1 cellular context compared by ENCODE assay signal in genomic region chr5:149641000-149641576, GRCh38.
TF ChIP-seq lines count a peak whose summit lies in the region.

No MANE protein-coding gene starts in this region.

TF ChIP-seq in IMR-90, 13 proteins besides CTCF, POLR2A, EP300 and RAD21:
- TF ChIP-seq RCOR1 (IDR thresholded peaks at IDR 0.05; ENCODE audit: insufficient replicate concordance, low read length) (no peak), MAFK (IDR thresholded peaks at IDR 0.05; ENCODE audit: low read depth, low read length) (no peak), BHLHE40 (IDR thresholded peaks at IDR 0.05; ENCODE audit: low read depth, low read length) (no peak), MXI1 (IDR thresholded peaks at IDR 0.05; ENCODE audit: borderline replicate concordance, low read depth, low read length) (no peak), USF2 (IDR thresholded peaks at IDR 0.05; ENCODE audit: low read depth, low read length) (no peak), CEBPB (IDR thresholded peaks at IDR 0.05; ENCODE audit: low read depth, low read length) (no peak), ELK1 (IDR thresholded peaks at IDR 0.05; ENCODE audit: borderline replicate concordance, low read depth, low read length) (no peak), MAZ (IDR thresholded peaks at IDR 0.05; ENCODE audit: borderline replicate concordance, low read depth, low read length) (no peak), RFX5 (IDR thresholded peaks at IDR 0.05; ENCODE audit: low read depth, low read length) (no peak), FOS (IDR thresholded peaks at IDR 0.05; ENCODE audit: low read depth, low read length) (no peak), CHD1 (IDR thresholded peaks at IDR 0.05; ENCODE audit: low read depth, low read length) (no peak), SMC3 (IDR thresholded peaks at IDR 0.05; ENCODE audit: low read depth, low read length) (no peak), NFE2L2 (IDR thresholded peaks at IDR 0.05; ENCODE audit: low read depth, low read length) (no peak)
